15 cellular contexts compared by ENCODE assay signal in the genomic region with DNA sequence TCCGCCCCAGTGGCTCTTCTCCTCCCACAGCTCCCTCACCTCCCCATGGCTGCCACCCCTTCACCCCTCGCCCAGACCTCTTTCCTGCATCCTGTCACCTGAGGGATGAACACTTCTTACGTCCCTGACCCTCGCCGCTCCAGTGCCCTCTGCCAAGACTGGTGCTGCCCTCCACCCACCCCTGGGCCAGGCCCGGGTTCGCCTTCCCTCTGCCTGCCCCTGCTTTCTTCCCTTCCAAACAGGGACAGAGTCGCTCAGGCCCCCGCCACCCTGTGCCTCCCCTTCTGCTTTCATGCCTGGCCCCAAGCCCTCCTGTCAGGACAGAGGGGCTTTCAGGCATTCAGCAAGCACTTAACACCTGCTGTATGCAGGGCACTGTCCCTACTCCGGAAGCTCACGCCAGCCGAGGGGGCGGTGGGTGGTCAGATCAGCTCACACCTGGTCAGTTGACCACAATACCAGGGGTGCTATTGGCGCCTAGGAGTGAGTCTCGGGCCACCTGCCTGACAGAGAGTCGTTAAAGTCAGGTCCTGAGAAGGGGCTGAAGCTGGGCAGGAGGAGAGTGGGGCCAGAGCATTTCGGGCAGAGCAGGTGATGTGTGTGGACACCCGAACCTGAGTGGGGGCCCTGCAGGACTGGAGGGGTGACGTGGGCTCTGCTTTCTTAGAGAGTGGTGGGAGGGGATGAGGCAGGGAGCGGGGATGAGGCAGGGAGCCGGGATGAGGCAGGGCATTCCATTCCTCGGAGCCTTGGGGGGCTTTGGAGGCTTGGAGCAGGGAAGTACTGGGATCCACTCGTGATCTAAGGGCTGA.
"Had no signal": no experiment of that assay in that cellular context is flagged by ENCODE, and none has a peak within 500 bp of the region (broad histone marks: within the 10 kb centered on the region; RNA-seq: fewer than 3 reads in every experiment).

No MANE protein-coding gene starts in this region.

- H3K4me3 Mint-ChIP-seq: activated naive CD4-positive, alpha-beta T cell treated with anti-CD3 and anti-CD28 coated beads, Interleukin-2, amount 50 U/mL, for 24 hours; activated T-cell treated with anti-CD3 and anti-CD28 coated beads, Interleukin-2, amount 50 U/mL, for 4 hours; memory B cell; T-helper 1 cell treated with Interleukin-12 subunit alpha and Interleukin-12 subunit beta and Interleukin-4 antibody, amounts not matched to agents 30 μg/mL and 1 μg/mL, for 36 hours; type B pancreatic cell had no signal

- DNase-seq: activated CD4-positive, alpha-beta T cell treated with anti-CD3 and anti-CD28 coated beads, Interleukin-2, amount 50 U/mL, for 1 hour; activated CD8-positive, alpha-beta memory T cell treated with anti-CD3 and anti-CD28 coated beads, Interleukin-2, amount 50 U/mL, for 4 hours; activated effector memory CD4-positive, alpha-beta T cell treated with anti-CD3 and anti-CD28 coated beads, Interleukin-2, amount 50 U/mL, for 16 hours; activated T-cell treated with anti-CD3 and anti-CD28 coated beads, Interleukin-2, amount 50 U/mL, for 4 hours; stimulated activated CD8-positive, alpha-beta memory T cell treated with anti-CD3 and anti-CD28 coated beads, Interleukin-4, amount 100 ng/mL, for 48 hours; stimulated activated naive CD8-positive, alpha-beta T cell treated with anti-CD3 and anti-CD28 coated beads, Interleukin-15, Interleukin-2, amounts not matched to agents 100 U/mL and 50 U/mL, for 24 hours; testis had no signal

- H3K36me3 Mint-ChIP-seq: activated naive CD4-positive, alpha-beta T cell treated with anti-CD3 and anti-CD28 coated beads, Interleukin-2, amount 50 U/mL, for 24 hours; memory B cell; type B pancreatic cell had no signal

- H3K27ac ChIP-seq: neutrophil, testis had no signal

- H3K27ac Mint-ChIP-seq: activated naive CD4-positive, alpha-beta T cell treated with anti-CD3 and anti-CD28 coated beads, Interleukin-2, amount 50 U/mL, for 24 hours; memory B cell; type B pancreatic cell had no signal

- H3K27me3 Mint-ChIP-seq: activated naive CD4-positive, alpha-beta T cell treated with anti-CD3 and anti-CD28 coated beads, Interleukin-2, amount 50 U/mL, for 24 hours had no signal

- H3K36me3 ChIP-seq: neutrophil, pancreas had no signal

- H3K27me3 ChIP-seq: neutrophil, pancreas, testis had no signal

- FAIRE-seq: bronchial epithelial cell, pancreas had no signal

- H3K9me3 ChIP-seq: neutrophil, pancreas, testis had no signal

- H3K4me3 ChIP-seq: pancreas, testis had no signal

- ATAC-seq: activated T-cell treated with anti-CD3 and anti-CD28 coated beads, Interleukin-2, amount 50 U/mL, for 4 hours; left colon; stimulated activated naive CD8-positive, alpha-beta T cell treated with anti-CD3 and anti-CD28 coated beads, Interleukin-15, Interleukin-2, amounts not matched to agents 100 U/mL and 50 U/mL, for 24 hours had no signal

- H3K9me3 Mint-ChIP-seq: activated naive CD4-positive, alpha-beta T cell treated with anti-CD3 and anti-CD28 coated beads, Interleukin-2, amount 50 U/mL, for 24 hours; activated T-cell treated with anti-CD3 and anti-CD28 coated beads, Interleukin-2, amount 50 U/mL, for 4 hours; memory B cell; T-helper 1 cell treated with Interleukin-12 subunit alpha and Interleukin-12 subunit beta and Interleukin-4 antibody, amounts not matched to agents 30 μg/mL and 1 μg/mL, for 36 hours; type B pancreatic cell had no signal
